ENCODE assay signal across 1 cellular context in the genomic region with DNA sequence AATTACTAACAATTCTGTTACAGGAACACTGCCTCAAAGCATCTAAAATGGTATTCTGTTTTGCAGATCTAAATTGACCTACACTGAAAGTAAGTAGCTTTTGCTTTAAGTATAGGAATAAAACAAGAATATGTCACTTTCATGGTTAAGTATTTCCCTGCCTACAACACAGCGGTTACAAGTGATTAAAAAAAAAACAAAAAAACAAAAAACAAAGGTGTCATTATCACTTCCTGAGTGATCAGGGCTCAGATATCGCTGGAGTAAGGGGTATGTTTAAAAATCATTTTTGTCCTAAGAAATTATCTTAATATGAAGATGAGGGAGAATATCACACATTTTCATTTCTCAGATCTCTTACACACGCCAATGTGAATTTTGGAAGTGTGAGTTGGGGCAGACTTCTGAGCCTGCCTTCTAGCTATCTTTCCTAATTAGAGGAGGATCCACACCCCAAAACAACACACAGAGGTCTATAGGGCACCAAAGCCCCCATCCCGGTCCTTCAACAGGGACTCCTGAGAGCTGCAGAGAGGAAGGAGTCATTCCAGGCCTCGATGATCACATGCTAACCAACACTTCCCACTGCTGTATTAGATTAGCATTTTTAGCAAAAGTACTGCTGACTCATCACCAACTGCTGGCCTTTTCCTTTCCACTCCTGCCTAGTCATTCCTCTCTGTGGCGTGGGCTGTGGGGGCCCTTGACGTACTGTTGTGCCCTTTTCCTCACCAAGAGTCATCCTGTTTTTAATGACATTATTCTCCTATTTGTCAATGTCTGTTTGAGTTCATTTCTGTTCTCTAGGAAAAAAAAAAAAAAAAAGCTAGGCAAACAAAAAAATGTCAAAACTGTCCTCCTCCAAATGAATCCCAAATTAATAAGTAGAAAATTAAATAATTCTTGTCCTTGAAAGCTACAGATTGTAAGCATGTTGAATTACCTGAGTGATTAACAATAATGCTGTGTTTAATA.
TF ChIP-seq lines count a peak whose summit lies in the region.

No MANE protein-coding gene starts in this region.

TF ChIP-seq in K562, 482 proteins besides CTCF, POLR2A, EP300 and RAD21 (continued from another document and continues in another):
- no peak for TF ChIP-seq ZNF778 (CRISPR knock-in tag; IDR thresholded peaks at IDR 0.05)
- peak; percentile 57 for TF ChIP-seq ZFX (CRISPR knock-in tag; IDR thresholded peaks at IDR 0.05)
- TF ChIP-seq, protein P1, sequence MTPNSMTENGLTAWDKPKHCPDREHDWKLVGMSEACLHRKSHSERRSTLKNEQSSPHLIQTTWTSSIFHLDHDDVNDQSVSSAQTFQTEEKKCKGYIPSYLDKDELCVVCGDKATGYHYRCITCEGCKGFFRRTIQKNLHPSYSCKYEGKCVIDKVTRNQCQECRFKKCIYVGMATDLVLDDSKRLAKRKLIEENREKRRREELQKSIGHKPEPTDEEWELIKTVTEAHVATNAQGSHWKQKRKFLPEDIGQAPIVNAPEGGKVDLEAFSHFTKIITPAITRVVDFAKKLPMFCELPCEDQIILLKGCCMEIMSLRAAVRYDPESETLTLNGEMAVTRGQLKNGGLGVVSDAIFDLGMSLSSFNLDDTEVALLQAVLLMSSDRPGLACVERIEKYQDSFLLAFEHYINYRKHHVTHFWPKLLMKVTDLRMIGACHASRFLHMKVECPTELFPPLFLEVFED (CRISPR knock-in tag; conservative IDR thresholded peaks at IDR 0.05) = no peak
- TF ChIP-seq IRF2 (CRISPR knock-in tag; IDR thresholded peaks at IDR 0.05) = no peak
- no peak for TF ChIP-seq ZKSCAN1 (IDR thresholded peaks at IDR 0.05; ENCODE audit: low read depth, low read length)
- TF ChIP-seq, protein P2, sequence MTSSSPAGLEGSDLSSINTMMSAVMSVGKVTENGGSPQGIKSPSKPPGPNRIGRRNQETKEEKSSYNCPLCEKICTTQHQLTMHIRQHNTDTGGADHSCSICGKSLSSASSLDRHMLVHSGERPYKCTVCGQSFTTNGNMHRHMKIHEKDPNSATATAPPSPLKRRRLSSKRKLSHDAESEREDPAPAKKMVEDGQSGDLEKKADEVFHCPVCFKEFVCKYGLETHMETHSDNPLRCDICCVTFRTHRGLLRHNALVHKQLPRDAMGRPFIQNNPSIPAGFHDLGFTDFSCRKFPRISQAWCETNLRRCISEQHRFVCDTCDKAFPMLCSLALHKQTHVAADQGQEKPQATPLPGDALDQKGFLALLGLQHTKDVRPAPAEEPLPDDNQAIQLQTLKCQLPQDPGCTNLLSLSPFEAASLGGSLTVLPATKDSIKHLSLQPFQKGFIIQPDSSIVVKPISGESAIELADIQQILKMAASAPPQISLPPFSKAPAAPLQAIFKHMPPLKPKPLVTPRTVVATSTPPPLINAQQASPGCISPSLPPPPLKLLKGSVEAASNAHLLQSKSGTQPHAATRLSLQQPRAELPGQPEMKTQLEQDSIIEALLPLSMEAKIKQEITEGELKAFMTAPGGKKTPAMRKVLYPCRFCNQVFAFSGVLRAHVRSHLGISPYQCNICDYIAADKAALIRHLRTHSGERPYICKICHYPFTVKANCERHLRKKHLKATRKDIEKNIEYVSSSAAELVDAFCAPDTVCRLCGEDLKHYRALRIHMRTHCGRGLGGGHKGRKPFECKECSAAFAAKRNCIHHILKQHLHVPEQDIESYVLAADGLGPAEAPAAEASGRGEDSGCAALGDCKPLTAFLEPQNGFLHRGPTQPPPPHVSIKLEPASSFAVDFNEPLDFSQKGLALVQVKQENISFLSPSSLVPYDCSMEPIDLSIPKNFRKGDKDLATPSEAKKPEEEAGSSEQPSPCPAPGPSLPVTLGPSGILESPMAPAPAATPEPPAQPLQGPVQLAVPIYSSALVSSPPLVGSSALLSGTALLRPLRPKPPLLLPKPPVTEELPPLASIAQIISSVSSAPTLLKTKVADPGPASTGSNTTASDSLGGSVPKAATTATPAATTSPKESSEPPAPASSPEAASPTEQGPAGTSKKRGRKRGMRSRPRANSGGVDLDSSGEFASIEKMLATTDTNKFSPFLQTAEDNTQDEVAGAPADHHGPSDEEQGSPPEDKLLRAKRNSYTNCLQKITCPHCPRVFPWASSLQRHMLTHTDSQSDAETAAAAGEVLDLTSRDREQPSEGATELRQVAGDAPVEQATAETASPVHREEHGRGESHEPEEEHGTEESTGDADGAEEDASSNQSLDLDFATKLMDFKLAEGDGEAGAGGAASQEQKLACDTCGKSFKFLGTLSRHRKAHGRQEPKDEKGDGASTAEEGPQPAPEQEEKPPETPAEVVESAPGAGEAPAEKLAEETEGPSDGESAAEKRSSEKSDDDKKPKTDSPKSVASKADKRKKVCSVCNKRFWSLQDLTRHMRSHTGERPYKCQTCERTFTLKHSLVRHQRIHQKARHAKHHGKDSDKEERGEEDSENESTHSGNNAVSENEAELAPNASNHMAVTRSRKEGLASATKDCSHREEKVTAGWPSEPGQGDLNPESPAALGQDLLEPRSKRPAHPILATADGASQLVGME (CRISPR knock-in tag; IDR thresholded peaks at IDR 0.05) = no peak
- TF ChIP-seq, protein P3, sequence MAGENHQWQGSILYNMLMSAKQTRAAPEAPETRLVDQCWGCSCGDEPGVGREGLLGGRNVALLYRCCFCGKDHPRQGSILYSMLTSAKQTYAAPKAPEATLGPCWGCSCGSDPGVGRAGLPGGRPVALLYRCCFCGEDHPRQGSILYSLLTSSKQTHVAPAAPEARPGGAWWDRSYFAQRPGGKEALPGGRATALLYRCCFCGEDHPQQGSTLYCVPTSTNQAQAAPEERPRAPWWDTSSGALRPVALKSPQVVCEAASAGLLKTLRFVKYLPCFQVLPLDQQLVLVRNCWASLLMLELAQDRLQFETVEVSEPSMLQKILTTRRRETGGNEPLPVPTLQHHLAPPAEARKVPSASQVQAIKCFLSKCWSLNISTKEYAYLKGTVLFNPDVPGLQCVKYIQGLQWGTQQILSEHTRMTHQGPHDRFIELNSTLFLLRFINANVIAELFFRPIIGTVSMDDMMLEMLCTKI (IDR thresholded peaks at IDR 0.05; ENCODE audit: partially characterized antibody) = no peak
- TF ChIP-seq YY1 (IDR thresholded peaks at IDR 0.05; ENCODE audit: borderline replicate concordance in 1 of 3, control insufficient read depth in 1 of 3, extremely low read depth in 1 of 3, insufficient read depth in 3 of 3, insufficient read length in 1 of 3, insufficient replicate concordance in 2 of 3, low read depth in 1 of 3, low read length in 2 of 3) = peak in 1 of 3 experiments; percentile 28
- TF ChIP-seq NCOA6 (IDR thresholded peaks at IDR 0.05) = no peak
- TF ChIP-seq, protein P4, sequence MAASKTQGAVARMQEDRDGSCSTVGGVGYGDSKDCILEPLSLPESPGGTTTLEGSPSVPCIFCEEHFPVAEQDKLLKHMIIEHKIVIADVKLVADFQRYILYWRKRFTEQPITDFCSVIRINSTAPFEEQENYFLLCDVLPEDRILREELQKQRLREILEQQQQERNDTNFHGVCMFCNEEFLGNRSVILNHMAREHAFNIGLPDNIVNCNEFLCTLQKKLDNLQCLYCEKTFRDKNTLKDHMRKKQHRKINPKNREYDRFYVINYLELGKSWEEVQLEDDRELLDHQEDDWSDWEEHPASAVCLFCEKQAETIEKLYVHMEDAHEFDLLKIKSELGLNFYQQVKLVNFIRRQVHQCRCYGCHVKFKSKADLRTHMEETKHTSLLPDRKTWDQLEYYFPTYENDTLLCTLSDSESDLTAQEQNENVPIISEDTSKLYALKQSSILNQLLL (CRISPR knock-in tag; IDR thresholded peaks at IDR 0.05; ENCODE audit: borderline replicate concordance) = no peak
- TF ChIP-seq KDM2B (CRISPR knock-in tag; IDR thresholded peaks at IDR 0.05) = 0 out of 2 replicates have a peak, but pooled peaks have one; percentile 12
- TF ChIP-seq CREBBP (IDR thresholded peaks at IDR 0.05; ENCODE audit: low read depth, low read length) = no peak
- no peak for TF ChIP-seq NR2F6 (CRISPR knock-in tag; IDR thresholded peaks at IDR 0.05)
- TF ChIP-seq, protein P5, sequence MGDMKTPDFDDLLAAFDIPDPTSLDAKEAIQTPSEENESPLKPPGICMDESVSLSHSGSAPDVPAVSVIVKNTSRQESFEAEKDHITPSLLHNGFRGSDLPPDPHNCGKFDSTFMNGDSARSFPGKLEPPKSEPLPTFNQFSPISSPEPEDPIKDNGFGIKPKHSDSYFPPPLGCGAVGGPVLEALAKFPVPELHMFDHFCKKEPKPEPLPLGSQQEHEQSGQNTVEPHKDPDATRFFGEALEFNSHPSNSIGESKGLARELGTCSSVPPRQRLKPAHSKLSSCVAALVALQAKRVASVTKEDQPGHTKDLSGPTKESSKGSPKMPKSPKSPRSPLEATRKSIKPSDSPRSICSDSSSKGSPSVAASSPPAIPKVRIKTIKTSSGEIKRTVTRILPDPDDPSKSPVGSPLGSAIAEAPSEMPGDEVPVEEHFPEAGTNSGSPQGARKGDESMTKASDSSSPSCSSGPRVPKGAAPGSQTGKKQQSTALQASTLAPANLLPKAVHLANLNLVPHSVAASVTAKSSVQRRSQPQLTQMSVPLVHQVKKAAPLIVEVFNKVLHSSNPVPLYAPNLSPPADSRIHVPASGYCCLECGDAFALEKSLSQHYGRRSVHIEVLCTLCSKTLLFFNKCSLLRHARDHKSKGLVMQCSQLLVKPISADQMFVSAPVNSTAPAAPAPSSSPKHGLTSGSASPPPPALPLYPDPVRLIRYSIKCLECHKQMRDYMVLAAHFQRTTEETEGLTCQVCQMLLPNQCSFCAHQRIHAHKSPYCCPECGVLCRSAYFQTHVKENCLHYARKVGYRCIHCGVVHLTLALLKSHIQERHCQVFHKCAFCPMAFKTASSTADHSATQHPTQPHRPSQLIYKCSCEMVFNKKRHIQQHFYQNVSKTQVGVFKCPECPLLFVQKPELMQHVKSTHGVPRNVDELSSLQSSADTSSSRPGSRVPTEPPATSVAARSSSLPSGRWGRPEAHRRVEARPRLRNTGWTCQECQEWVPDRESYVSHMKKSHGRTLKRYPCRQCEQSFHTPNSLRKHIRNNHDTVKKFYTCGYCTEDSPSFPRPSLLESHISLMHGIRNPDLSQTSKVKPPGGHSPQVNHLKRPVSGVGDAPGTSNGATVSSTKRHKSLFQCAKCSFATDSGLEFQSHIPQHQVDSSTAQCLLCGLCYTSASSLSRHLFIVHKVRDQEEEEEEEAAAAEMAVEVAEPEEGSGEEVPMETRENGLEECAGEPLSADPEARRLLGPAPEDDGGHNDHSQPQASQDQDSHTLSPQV (IDR thresholded peaks at IDR 0.05) = peak; percentile 99
- TF ChIP-seq, protein P6, sequence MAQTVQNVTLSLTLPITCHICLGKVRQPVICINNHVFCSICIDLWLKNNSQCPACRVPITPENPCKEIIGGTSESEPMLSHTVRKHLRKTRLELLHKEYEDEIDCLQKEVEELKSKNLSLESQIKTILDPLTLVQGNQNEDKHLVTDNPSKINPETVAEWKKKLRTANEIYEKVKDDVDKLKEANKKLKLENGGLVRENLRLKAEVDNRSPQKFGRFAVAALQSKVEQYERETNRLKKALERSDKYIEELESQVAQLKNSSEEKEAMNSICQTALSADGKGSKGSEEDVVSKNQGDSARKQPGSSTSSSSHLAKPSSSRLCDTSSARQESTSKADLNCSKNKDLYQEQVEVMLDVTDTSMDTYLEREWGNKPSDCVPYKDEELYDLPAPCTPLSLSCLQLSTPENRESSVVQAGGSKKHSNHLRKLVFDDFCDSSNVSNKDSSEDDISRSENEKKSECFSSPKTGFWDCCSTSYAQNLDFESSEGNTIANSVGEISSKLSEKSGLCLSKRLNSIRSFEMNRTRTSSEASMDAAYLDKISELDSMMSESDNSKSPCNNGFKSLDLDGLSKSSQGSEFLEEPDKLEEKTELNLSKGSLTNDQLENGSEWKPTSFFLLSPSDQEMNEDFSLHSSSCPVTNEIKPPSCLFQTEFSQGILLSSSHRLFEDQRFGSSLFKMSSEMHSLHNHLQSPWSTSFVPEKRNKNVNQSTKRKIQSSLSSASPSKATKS (CRISPR knock-in tag; IDR thresholded peaks at IDR 0.05) = no peak
- TF ChIP-seq NFE2L1 (tag; IDR thresholded peaks at IDR 0.05; ENCODE audit: borderline replicate concordance, low read depth) = peak; percentile 82
- TF ChIP-seq, protein P7, sequence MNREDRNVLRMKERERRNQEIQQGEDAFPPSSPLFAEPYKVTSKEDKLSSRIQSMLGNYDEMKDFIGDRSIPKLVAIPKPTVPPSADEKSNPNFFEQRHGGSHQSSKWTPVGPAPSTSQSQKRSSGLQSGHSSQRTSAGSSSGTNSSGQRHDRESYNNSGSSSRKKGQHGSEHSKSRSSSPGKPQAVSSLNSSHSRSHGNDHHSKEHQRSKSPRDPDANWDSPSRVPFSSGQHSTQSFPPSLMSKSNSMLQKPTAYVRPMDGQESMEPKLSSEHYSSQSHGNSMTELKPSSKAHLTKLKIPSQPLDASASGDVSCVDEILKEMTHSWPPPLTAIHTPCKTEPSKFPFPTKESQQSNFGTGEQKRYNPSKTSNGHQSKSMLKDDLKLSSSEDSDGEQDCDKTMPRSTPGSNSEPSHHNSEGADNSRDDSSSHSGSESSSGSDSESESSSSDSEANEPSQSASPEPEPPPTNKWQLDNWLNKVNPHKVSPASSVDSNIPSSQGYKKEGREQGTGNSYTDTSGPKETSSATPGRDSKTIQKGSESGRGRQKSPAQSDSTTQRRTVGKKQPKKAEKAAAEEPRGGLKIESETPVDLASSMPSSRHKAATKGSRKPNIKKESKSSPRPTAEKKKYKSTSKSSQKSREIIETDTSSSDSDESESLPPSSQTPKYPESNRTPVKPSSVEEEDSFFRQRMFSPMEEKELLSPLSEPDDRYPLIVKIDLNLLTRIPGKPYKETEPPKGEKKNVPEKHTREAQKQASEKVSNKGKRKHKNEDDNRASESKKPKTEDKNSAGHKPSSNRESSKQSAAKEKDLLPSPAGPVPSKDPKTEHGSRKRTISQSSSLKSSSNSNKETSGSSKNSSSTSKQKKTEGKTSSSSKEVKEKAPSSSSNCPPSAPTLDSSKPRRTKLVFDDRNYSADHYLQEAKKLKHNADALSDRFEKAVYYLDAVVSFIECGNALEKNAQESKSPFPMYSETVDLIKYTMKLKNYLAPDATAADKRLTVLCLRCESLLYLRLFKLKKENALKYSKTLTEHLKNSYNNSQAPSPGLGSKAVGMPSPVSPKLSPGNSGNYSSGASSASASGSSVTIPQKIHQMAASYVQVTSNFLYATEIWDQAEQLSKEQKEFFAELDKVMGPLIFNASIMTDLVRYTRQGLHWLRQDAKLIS (CRISPR knock-in tag; IDR thresholded peaks at IDR 0.05) = no peak
- no peak for TF ChIP-seq POU5F1 (IDR thresholded peaks at IDR 0.05; ENCODE audit: borderline replicate concordance, low read depth, low read length, partially characterized antibody)
